In the genomic region with DNA sequence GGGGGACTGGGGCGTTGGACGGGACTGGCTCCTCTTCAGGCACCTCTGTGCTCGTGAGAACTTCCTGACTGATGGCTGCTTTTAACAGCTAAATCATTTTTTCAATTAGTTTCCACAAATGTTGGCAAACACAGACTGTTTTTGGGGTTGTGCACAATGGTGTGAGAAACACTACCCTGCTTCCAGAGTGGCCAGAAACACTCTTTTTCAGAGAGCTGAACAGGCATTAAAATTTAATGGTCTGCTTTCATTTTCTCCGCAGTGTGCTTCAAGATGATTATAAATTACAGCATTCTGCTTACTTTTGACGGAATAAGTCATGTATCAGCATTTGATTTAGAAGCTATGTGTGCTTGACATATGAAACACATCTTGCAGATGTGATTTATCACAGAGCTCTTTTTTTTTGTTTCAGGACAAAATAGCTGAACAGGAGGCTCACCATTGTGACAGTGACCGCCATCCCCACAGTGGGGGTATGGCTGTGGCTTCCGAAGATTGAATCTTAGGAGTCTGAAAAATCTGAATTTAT, we compare ENCODE assay signal across 10 cellular contexts.
DNase-seq lines count a peak whose midpoint lies in the region; ATAC-seq, FAIRE-seq and TF ChIP-seq lines count a peak whose summit lies in the region.
"Had no signal": no experiment of that assay in that cellular context is flagged by ENCODE, and none has a peak within 500 bp of the region (broad histone marks: within the 10 kb centered on the region; RNA-seq: fewer than 3 reads in every experiment).

No MANE protein-coding gene starts in this region.

- H3K4me2 ChIP-seq in A549 (peak overlapping the region; percentile 54), H1 (ENCODE audit: insufficient read depth in 1 of 2, low read depth in 2 of 2, low read length in 2 of 2) (peak overlapping the region; percentile 60)
- H3K4me2 ChIP-seq: BLaER1 had no signal

- H3K27ac Mint-ChIP-seq in nephron: peak overlapping the region in 1 of 3 experiments; percentile 58

- TF ChIP-seq CTCF in A549 (IDR thresholded peaks at IDR 0.05) (no peak), H1 (IDR thresholded peaks at IDR 0.05; ENCODE audit: control extremely low read depth in 1 of 3, insufficient read depth in 1 of 3, low read depth in 1 of 3, low read length in 3 of 3) (no peak), nephron (IDR thresholded peaks at IDR 0.05; ENCODE audit: unreplicated experiment in 3 of 3) (no peak)

- H3K9me3 Mint-ChIP-seq in nephron: peaks cover 2% of the 10 kb centered on the region

- no peaks in the 10 kb centered on the region for H3K79me2 ChIP-seq in H1 (ENCODE audit: control insufficient read depth in 1 of 2, insufficient read depth in 2 of 2, low read length in 2 of 2)

- FAIRE-seq in A549 (lab: Jason Lieb, UNC) (no peak), H1 (lab: Jason Lieb, UNC) (no peak)

- no peaks in the 10 kb centered on the region for H3K36me3 Mint-ChIP-seq in nephron (ENCODE audit: low read depth)

- no peak overlapping the region for H4K91ac ChIP-seq in H1 (replicated peaks; ENCODE audit: insufficient read length, low read length)

- TF ChIP-seq POLR2A in A549 (IDR thresholded peaks at IDR 0.05; ENCODE audit: low read length): no peak
- no peak for TF ChIP-seq POLR2A in H1 (IDR thresholded peaks at IDR 0.05; ENCODE audit: control extremely low read depth in 1 of 2, low read depth in 2 of 2, low read length in 2 of 2)

- H4K20me1 ChIP-seq in H1 (replicated peaks in 1 of 2; ENCODE audit: control insufficient read depth in 1 of 2, insufficient read depth in 2 of 2, low read length in 2 of 2): no peaks in the 10 kb centered on the region
- H4K20me1 ChIP-seq: BLaER1 had no signal

- TF ChIP-seq RAD21 in A549 (conservative IDR thresholded peaks at IDR 0.05 in 1 of 2, IDR thresholded peaks at IDR 0.05 in 1 of 2): no peak
- TF ChIP-seq RAD21 in H1 (IDR thresholded peaks at IDR 0.05 in 1 of 2, conservative IDR thresholded peaks at IDR 0.05 in 1 of 2; ENCODE audit: low read depth in 2 of 2, low read length in 2 of 2): no peak

- H3K4me1 Mint-ChIP-seq in nephron: peaks cover 42% of the 10 kb centered on the region

- no peak overlapping the region for H3K23ac ChIP-seq in H1 (ENCODE audit: insufficient read length)

- H2BK20ac ChIP-seq in H1 (ENCODE audit: low read length): 0 out of 2 replicates have a peak overlapping the region, but pooled peaks have one; percentile 19

- no peaks in the 10 kb centered on the region for H3K27me3 Mint-ChIP-seq in nephron (ENCODE audit: low read depth)

- H2BK5ac ChIP-seq in H1 (ENCODE audit: low read depth, low read length): no peak overlapping the region

- no peak overlapping the region for H3K56ac ChIP-seq in H1 (replicated peaks; ENCODE audit: insufficient read length, low read depth, low read length)

- WGBS in A549 (ENCODE audit: missing lambda C conversion rate): 58% methylated on average over 7 of the region's 7 CpGs
- whole genome bisulfite sequencing in H1 (ENCODE audit: extremely low coverage in 1 of 2, insufficient coverage in 1 of 2, insufficient read length in 1 of 2, insufficient replicate concordance in 2 of 2, low coverage in 1 of 2, low lambda C conversion rate in 2 of 2, missing lambda C conversion rate in 1 of 2), 2 experiments: 51% methylated on average over 7 of the region's 7 CpGs; no CpG with 5 or more reads in 1 of the 2 experiments

- H3K4me3 ChIP-seq in A549 (0 out of 3 replicates have a peak overlapping the region, but pooled peaks have one; percentile 9), H1 (ENCODE audit: extremely low read depth in 1 of 4, insufficient read depth in 2 of 4, low read depth in 3 of 4, low read length in 4 of 4) (peak overlapping the region in 1 of 4 experiments; percentile 48; a peak in 1 of 8 replicates)
- H3K4me3 ChIP-seq: BLaER1 had no signal

- CTCF ChIA-PET in A549 (lab: Yijun Ruan, JAX): no interaction called here
- CTCF ChIA-PET in H1 (lab: Charles Lee; ENCODE audit: partially characterized antibody): interaction anchor here (0.6 to 2.3 kb wide), 8 partner anchors 9 to 635 kb away, joined by 3 to 8 read pairs (median 3); no protein-coding TSS in a partner anchor

- no peaks in the 10 kb centered on the region for H3K79me1 ChIP-seq in H1 (ENCODE audit: low read depth, low read length)

- no peak overlapping the region for H2BK15ac ChIP-seq in H1 (ENCODE audit: low read length)

- H3K4me1 ChIP-seq in A549 (no peaks in the 10 kb centered on the region), H1 (replicated peaks in 1 of 4; ENCODE audit: control insufficient read depth in 3 of 4, insufficient read depth in 4 of 4, low read length in 3 of 4) (peaks cover 2 to 19% (median 13%) of the 10 kb centered on the region in 4 experiments; a peak in 6 of 7 replicates)
- H3K4me1 ChIP-seq: BLaER1 had no signal

- no peak overlapping the region for H2BK12ac ChIP-seq in H1 (ENCODE audit: low read depth, low read length)

- peak overlapping the region; percentile 98; the same call in 1 of the 2 replicates for H2AFZ ChIP-seq in H1 (ENCODE audit: low read length)

- peak overlapping the region in 1 of 4 experiments; percentile 20; a peak in 1 of 7 replicates for H3K9ac ChIP-seq in H1 (replicated peaks in 1 of 4; ENCODE audit: extremely low read depth in 1 of 4, low read depth in 3 of 4, low read length in 3 of 4)
- H3K9ac ChIP-seq: BLaER1 had no signal

- H3K14ac ChIP-seq in H1 (ENCODE audit: insufficient read length): no peak overlapping the region

- POLR2A ChIA-PET in A549 (lab: Yijun Ruan, JAX) (interaction anchor here (0.7 kb wide), 1 partner anchor 270 kb away, joined by 3 read pairs; no protein-coding TSS in a partner anchor), H1 (lab: Charles Lee; ENCODE audit: partially characterized antibody) (interaction anchor here (1.0 to 1.2 kb wide), 2 partner anchors 10 to 20 kb away, joined by 3 read pairs; no protein-coding TSS in a partner anchor)

- peak overlapping the region; percentile 77 for H2BK120ac ChIP-seq in H1 (replicated peaks; ENCODE audit: low read depth, low read length)

- H3K27ac ChIP-seq in A549 (no peak overlapping the region), H1 (ENCODE audit: low read depth, low read length) (no peak overlapping the region)
- H3K27ac ChIP-seq: BLaER1 had no signal

- TF ChIP-seq EP300 in A549 (IDR thresholded peaks at IDR 0.05) (no peak), H1 (IDR thresholded peaks at IDR 0.05; ENCODE audit: borderline replicate concordance in 1 of 2, low read depth in 2 of 2, low read length in 2 of 2) (no peak)

- no peaks in the 10 kb centered on the region for H3K9me3 ChIP-seq in A549
- no peaks in the 10 kb centered on the region for H3K9me3 ChIP-seq in H1 (ENCODE audit: insufficient read depth in 2 of 2, low read depth in 1 of 2, low read length in 1 of 2)
- H3K9me3 ChIP-seq: BLaER1 had no signal

- H3K23me2 ChIP-seq in H1 (ENCODE audit: low read depth, low read length): no peaks in the 10 kb centered on the region

- H2AK5ac ChIP-seq in H1 (ENCODE audit: low read depth, low read length): no peak overlapping the region

- H3K36me3 ChIP-seq in H1 (ENCODE audit: control insufficient read depth in 2 of 4, insufficient read depth in 4 of 4, low read length in 3 of 4): no peaks in the 10 kb centered on the region
- H3K36me3 ChIP-seq: BLaER1 had no signal

- H3K27me3 ChIP-seq in H1 (replicated peaks in 1 of 4; ENCODE audit: control insufficient read depth in 3 of 4, extremely low read depth in 1 of 4, insufficient read depth in 3 of 4, low read length in 3 of 4): no peaks in the 10 kb centered on the region
- H3K27me3 ChIP-seq: BLaER1 had no signal

- no peak overlapping the region for H3K18ac ChIP-seq in H1 (ENCODE audit: extremely low read depth, low read length)

- no peak overlapping the region for H4K5ac ChIP-seq in H1 (ENCODE audit: insufficient read length, low read depth, low read length)

- DNase-seq in A549 (ENCODE audit: low read depth in 1 of 2, low spot score in 1 of 2) (no peak), H1 (ENCODE audit: low read depth in 1 of 2, low spot score in 2 of 2) (no peak), NCI-H146 treated with DMSO at 0.1 percent for 48 hours (lab: John Stamatoyannopoulos, UW; ENCODE audit: unreplicated experiment) (no peak), SKM-1 treated with dmso at 0.1 percent for 144 hours (lab: John Stamatoyannopoulos, UW; ENCODE audit: unreplicated experiment) (no peak), amniotic stem cell (lab: John Stamatoyannopoulos, UW) (no peak)
- DNase-seq: NCI-H1930 had no signal

- H3K4ac ChIP-seq in H1 (replicated peaks; ENCODE audit: insufficient read length, low read depth, low read length): no peak overlapping the region

- peak overlapping the region; percentile 60 to 75 (median 62) for H3K4me3 Mint-ChIP-seq in nephron

- ATAC-seq in A549: no peak; a peak in 1 of 6 replicates
- peak; percentile 3 for ATAC-seq in HG03432 (IDR thresholded peaks at IDR 0.05; ENCODE audit: unreplicated experiment)
- ATAC-seq in GM18867 (IDR thresholded peaks at IDR 0.05; ENCODE audit: unreplicated experiment): no peak

- no peak overlapping the region for H4K8ac ChIP-seq in H1 (ENCODE audit: extremely low read depth, insufficient read depth, low read length)

TF ChIP-seq in A549, 52 proteins besides CTCF, POLR2A, EP300 and RAD21 (continues in another document):
- TF ChIP-seq, protein P1, sequence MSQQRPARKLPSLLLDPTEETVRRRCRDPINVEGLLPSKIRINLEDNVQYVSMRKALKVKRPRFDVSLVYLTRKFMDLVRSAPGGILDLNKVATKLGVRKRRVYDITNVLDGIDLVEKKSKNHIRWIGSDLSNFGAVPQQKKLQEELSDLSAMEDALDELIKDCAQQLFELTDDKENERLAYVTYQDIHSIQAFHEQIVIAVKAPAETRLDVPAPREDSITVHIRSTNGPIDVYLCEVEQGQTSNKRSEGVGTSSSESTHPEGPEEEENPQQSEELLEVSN (IDR thresholded peaks at IDR 0.05; ENCODE audit: borderline replicate concordance, low read depth): no peak
- no peak for TF ChIP-seq HOXB13 (CRISPR knock-in tag; IDR thresholded peaks at IDR 0.05; ENCODE audit: low read depth)
- no peak for TF ChIP-seq HDAC2 (IDR thresholded peaks at IDR 0.05)
- no peak for TF ChIP-seq CBX8 (IDR thresholded peaks at IDR 0.05)

TF ChIP-seq in H1, 55 proteins besides CTCF, POLR2A, EP300 and RAD21:
- TF ChIP-seq HDAC6 (IDR thresholded peaks at IDR 0.05; ENCODE audit: low read depth, low read length): no peak
